ENCODE assay signal across 34 cellular contexts in the genomic region with DNA sequence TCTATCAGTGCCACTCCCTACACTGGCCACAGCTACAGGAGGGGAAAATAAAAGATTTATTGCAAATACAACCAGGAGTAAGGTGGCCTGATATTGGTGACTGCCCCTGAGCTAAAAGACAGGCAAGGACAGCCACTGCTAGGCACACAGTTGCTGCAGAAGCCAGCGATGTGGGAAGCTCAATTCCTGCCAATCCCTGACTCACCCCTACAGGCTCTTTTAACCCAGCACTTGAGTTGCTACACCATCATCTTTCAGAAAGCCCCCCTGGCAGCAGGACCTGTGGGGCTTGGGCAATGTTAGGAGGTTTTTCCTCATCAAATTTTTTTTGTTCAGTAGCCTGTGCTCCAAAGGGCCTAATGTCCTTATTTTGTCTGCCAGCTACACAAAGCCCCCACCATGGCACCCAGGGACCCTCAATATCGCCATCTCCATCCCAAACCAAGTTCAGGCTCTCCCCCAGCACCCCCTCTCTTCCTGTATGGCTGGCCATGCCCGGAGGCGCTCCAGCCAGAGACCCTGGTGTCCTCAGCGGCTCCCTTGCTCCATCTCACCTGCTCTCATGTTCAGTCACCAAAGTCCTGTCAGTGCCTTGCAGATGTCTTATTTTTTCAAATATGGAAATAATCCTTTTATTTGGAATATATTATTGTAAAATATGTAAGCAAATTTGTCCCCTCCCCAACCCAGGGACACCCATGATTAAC. TPM values are rescaled to one million over a fixed set of nuclear protein-coding genes. Genes with fewer than 3 reads are reported as not detected.
"Had no signal": no experiment of that assay in that cellular context is flagged by ENCODE, and none has a peak within 500 bp of the region (broad histone marks: within the 10 kb centered on the region; RNA-seq: fewer than 3 reads in every experiment).

No MANE protein-coding gene starts in this region.

- ATAC-seq: gastroesophageal sphincter; naive thymus-derived CD8-positive, alpha-beta T cell; stimulated activated naive B cell treated with anti-CD40 and anti-IgM and Interleukin-4, amounts not matched to agents 10 μg/mL and 1 μg/mL and 100 μg/mL, for 72 hours had no signal

- DNase-seq: activated CD4-positive, alpha-beta T cell treated with anti-CD3 and anti-CD28 coated beads for 48 hours; activated CD4-positive, alpha-beta T cell treated with anti-CD3 and anti-CD28 coated beads, Interleukin-2, amount 50 U/mL, for 48 hours; activated CD8-positive, alpha-beta memory T cell treated with anti-CD3 and anti-CD28 coated beads for 24 hours; activated effector memory CD4-positive, alpha-beta T cell treated with Interleukin-2 at 50 U/mL for 16 hours; activated naive CD4-positive, alpha-beta T cell treated with anti-CD3 and anti-CD28 coated beads for 36 hours; activated naive CD8-positive, alpha-beta T cell treated with anti-CD3 and anti-CD28 coated beads for 36 hours; effector CD4-positive, alpha-beta T cell; islet precursor cell; mammary epithelial cell; naive thymus-derived CD8-positive, alpha-beta T cell; nucleus accumbens; stimulated activated CD4-positive, alpha-beta T cell treated with anti-CD3 and anti-CD28 coated beads, Interleukin-15, amount 100 ng/mL, for 24 hours; stimulated activated CD4-positive, alpha-beta T cell treated with anti-CD3 and anti-CD28 coated beads, Interleukin-2, amount 100 ng/mL, for 24 hours; stimulated activated naive B cell treated with anti-CD40 and anti-IgM and Interleukin-4, amounts not matched to agents 10 μg/mL and 1 μg/mL and 100 μg/mL, for 72 hours; stomach; T-helper 1 cell; thyroid gland had no signal

- H3K9me3 Mint-ChIP-seq: activated naive CD4-positive, alpha-beta T cell treated with anti-CD3 and anti-CD28 coated beads for 36 hours; activated naive CD8-positive, alpha-beta T cell treated with anti-CD3 and anti-CD28 coated beads for 36 hours; central memory CD8-positive, alpha-beta T cell; dendritic cell treated with granulocyte-macrophage colony-stimulating factor and Interleukin-4, amounts not matched to agents 40 ng/mL and 50 ng/mL, for 4 days; naive thymus-derived CD8-positive, alpha-beta T cell; neural crest cell; stimulated activated naive B cell treated with anti-CD40 and anti-IgM and Interleukin-4, amounts not matched to agents 10 μg/mL and 1 μg/mL and 100 μg/mL, for 72 hours; T-helper 2 cell treated with Interferon-gamma antibody and Interleukin-4, amounts not matched to agents 5 μg/mL and 100 μg/mL, for 36 hours had no signal

- H3K4me1 Mint-ChIP-seq: activated naive CD8-positive, alpha-beta T cell treated with anti-CD3 and anti-CD28 coated beads for 36 hours; central memory CD8-positive, alpha-beta T cell had no signal

- H3K36me3 Mint-ChIP-seq: activated naive CD8-positive, alpha-beta T cell treated with anti-CD3 and anti-CD28 coated beads for 36 hours; naive thymus-derived CD8-positive, alpha-beta T cell; stimulated activated naive B cell treated with anti-CD40 and anti-IgM and Interleukin-4, amounts not matched to agents 10 μg/mL and 1 μg/mL and 100 μg/mL, for 72 hours had no signal

- H3K36me3 ChIP-seq: adrenal gland, gastroesophageal sphincter, thyroid gland had no signal

- H3K4me3 ChIP-seq: adrenal gland, ascending aorta, gastroesophageal sphincter, hepatocyte, right atrium auricular region, stomach, thyroid gland, upper lobe of left lung, vagina had no signal

- H3K27me3 Mint-ChIP-seq: brain had no signal

- H3K27ac Mint-ChIP-seq: activated naive CD4-positive, alpha-beta T cell treated with anti-CD3 and anti-CD28 coated beads for 36 hours; activated naive CD8-positive, alpha-beta T cell treated with anti-CD3 and anti-CD28 coated beads for 36 hours; dendritic cell treated with granulocyte-macrophage colony-stimulating factor and Interleukin-4, amounts not matched to agents 40 ng/mL and 50 ng/mL, for 4 days; naive thymus-derived CD8-positive, alpha-beta T cell; T-helper 2 cell treated with Interferon-gamma antibody and Interleukin-4, amounts not matched to agents 5 μg/mL and 100 μg/mL, for 36 hours had no signal

- H3K9ac ChIP-seq: parathyroid adenoma had no signal

- H3K9me3 ChIP-seq: adrenal gland, ascending aorta, gastroesophageal sphincter, right atrium auricular region, stomach, thyroid gland, upper lobe of left lung, vagina had no signal

- H3K4me3 Mint-ChIP-seq: activated naive CD4-positive, alpha-beta T cell treated with anti-CD3 and anti-CD28 coated beads for 36 hours; activated naive CD8-positive, alpha-beta T cell treated with anti-CD3 and anti-CD28 coated beads for 36 hours; brain; central memory CD8-positive, alpha-beta T cell; dendritic cell treated with granulocyte-macrophage colony-stimulating factor and Interleukin-4, amounts not matched to agents 40 ng/mL and 50 ng/mL, for 4 days; naive thymus-derived CD8-positive, alpha-beta T cell; neural crest cell; stimulated activated naive B cell treated with anti-CD40 and anti-IgM and Interleukin-4, amounts not matched to agents 10 μg/mL and 1 μg/mL and 100 μg/mL, for 72 hours; T-helper 2 cell treated with Interferon-gamma antibody and Interleukin-4, amounts not matched to agents 5 μg/mL and 100 μg/mL, for 36 hours had no signal

- H3K27me3 ChIP-seq: adrenal gland, ascending aorta, hepatocyte, right atrium auricular region, thyroid gland, upper lobe of left lung, vagina had no signal

- H3K27ac ChIP-seq: adrenal gland, ascending aorta, gastroesophageal sphincter, hepatocyte, parathyroid adenoma, right atrium auricular region, stomach, thyroid gland, upper lobe of left lung, vagina had no signal

- H3K4me1 ChIP-seq: parathyroid adenoma had no signal

RNA-seq across cellular contexts. Expression of gene CLEC20A, which starts 13.4 kb away (rescaled TPM):
- total RNA-seq: activated naive CD4-positive, alpha-beta T cell treated with anti-CD3 and anti-CD28 coated beads for 36 hours; activated naive CD8-positive, alpha-beta T cell treated with anti-CD3 and anti-CD28 coated beads for 36 hours; adrenal gland; ascending aorta; epithelial cell of proximal tubule; fibroblast of villous mesenchyme; gastroesophageal sphincter; hepatocyte; mammary epithelial cell; neural crest cell; pulmonary artery endothelial cell; stomach; thyroid gland; upper lobe of left lung; vagina had no signal
- polyA plus RNA-seq: adrenal gland; hepatocyte; liver; mammary epithelial cell; naive thymus-derived CD8-positive, alpha-beta T cell had no signal

RNA-seq across cellular contexts. Expression of gene TEX35, which starts 29.5 kb away (rescaled TPM):
- total RNA-seq: activated naive CD4-positive, alpha-beta T cell treated with anti-CD3 and anti-CD28 coated beads for 36 hours; activated naive CD8-positive, alpha-beta T cell treated with anti-CD3 and anti-CD28 coated beads for 36 hours; adrenal gland; ascending aorta; epithelial cell of proximal tubule; gastroesophageal sphincter; hepatocyte; liver; mammary epithelial cell; naive thymus-derived CD8-positive, alpha-beta T cell; neural crest cell; pulmonary artery endothelial cell; stomach; thyroid gland; upper lobe of left lung; vagina had no signal
- polyA plus RNA-seq: adrenal gland; hepatocyte; liver; mammary epithelial cell; naive thymus-derived CD8-positive, alpha-beta T cell had no signal
